ENCODE assay signal across 18 cellular contexts in the genomic region with DNA sequence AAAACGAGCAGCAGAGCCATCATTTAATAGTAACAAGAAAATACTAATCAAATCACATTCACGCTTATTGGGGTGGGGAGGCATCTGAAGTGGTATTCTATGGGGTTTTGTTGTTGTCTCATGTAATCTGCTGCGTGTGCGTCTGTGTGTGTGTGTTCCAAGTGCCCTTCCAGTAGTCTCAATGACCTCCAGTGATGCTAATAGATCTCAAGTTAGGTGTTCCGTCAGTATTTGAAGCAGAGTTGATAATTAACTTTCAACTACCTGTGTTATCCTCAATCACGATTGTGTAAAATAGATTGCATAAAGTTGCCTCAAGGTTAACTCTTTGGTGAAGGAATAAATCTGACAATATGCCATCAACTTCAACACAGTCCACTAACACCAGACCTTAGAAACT.
"Had no signal": no experiment of that assay in that cellular context is flagged by ENCODE, and none has a peak within 500 bp of the region (broad histone marks: within the 10 kb centered on the region; RNA-seq: fewer than 3 reads in every experiment).

No MANE protein-coding gene starts in this region.

- H3K27ac ChIP-seq: brain microvascular endothelial cell, esophagus squamous epithelium, prostate gland, spleen, testis had no signal

- FAIRE-seq: endothelial cell of umbilical vein, urothelium cell line had no signal

- H3K4me3 ChIP-seq: esophagus squamous epithelium, prostate gland, spleen, testis had no signal

- H3K36me3 ChIP-seq: brain microvascular endothelial cell, esophagus squamous epithelium, prostate gland, spleen had no signal

- H3K4me1 ChIP-seq: prostate gland, spleen, testis had no signal

- H3K9me3 ChIP-seq: esophagus squamous epithelium, prostate gland, spleen, testis had no signal

- H3K27me3 ChIP-seq: brain microvascular endothelial cell, esophagus squamous epithelium, spleen, testis had no signal

- ATAC-seq: activated CD4-positive, CD25-positive, alpha-beta regulatory T cell treated with anti-CD3 and anti-CD28 coated beads, Interleukin-2, amount 50 U/mL, for 24 hours; sciatic nerve; stimulated activated naive CD8-positive, alpha-beta T cell treated with anti-CD3 and anti-CD28 coated beads, Interleukin-15, amount 100 ng/mL, for 72 hours had no signal

- DNase-seq: activated CD4-positive, alpha-beta T cell treated with anti-CD3 and anti-CD28 coated beads, Interleukin-2, amount 50 U/mL, for 1 hour; activated naive CD4-positive, alpha-beta T cell; activated naive CD8-positive, alpha-beta T cell treated with anti-CD3 and anti-CD28 coated beads, Interleukin-2, amount 10 ng/mL, durations not matched to agents 7 days and 5 days; brain microvascular endothelial cell; cortex of kidney; effector CD4-positive, alpha-beta T cell; esophagus squamous epithelium; immature natural killer cell; nephron progenitor cell; occipital lobe; spleen; stimulated activated naive CD8-positive, alpha-beta T cell treated with anti-CD3 and anti-CD28 coated beads, Interleukin-15, amount 100 ng/mL, for 72 hours; testis had no signal
